Comparison of ENCODE assay signal across 1 cellular context in the genomic region with DNA sequence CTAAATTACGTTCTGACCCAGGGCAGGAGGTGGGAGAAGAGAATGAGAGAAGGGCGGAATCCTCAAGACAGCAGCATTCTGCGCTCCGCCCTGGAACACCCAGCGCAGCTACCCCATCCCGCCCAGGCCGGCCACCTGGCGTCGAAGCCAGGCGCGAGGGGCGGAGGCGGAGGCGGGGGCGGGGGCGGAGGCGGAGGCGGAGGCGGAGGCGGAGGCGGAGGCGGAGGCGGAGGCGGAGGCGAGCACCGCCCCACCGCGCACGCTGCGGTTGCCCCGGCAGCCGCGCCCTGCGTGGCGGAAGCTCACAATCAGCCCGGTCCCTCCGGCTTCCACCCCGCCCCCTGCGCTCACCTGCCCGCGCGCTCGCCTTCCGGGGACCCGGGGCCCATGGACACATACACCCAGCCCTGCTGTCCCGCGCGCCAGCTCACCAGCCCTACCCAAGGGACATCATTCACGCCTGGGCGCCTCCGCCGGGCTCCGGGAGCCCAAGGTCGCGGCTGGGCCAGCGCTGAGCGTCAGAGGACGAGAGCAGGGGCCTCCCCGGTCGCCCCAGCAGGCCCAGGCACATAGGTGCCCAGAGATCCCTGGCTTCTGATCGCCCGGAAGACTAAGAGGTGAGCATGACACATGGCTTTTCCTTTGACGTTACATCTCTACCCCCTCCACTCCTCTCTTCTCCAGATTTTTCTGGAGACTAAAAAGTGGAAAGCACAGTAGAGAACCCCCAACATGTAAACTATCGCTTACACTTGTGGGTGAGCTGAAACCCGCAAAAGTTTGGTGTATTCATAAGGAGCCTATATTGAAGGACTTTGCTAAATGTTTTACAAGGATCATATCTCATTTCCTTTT.
A peak's percentile ranks its signal among the peaks of the same experiment; 100 is the strongest.
TF ChIP-seq lines count a peak whose summit lies in the region.

A gene (plus strand): TSS at position 271 of the 855 bp plus-strand sequence. CDS start 3,315 bp downstream, outside the sequence.

TF ChIP-seq in HepG2, 621 proteins besides CTCF, POLR2A, EP300 and RAD21 (continued from another document and continues in another):
- TF ChIP-seq, protein P1, sequence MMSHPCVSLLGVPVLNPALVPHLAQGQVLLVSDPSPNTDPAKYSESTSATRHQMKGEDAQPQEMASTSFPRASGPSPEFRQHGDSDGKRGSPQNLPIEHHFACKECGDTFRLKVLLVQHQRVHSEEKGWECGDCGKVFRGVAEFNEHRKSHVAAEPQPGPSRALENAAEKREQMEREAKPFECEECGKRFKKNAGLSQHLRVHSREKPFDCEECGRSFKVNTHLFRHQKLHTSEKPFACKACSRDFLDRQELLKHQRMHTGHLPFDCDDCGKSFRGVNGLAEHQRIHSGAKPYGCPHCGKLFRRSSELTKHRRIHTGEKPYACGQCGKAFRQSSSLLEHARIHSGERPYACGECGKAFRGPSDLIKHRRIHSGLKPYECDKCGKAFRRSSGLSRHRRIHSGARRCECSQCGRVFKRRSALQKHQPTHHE (CRISPR knock-in tag; IDR thresholded peaks at IDR 0.05; ENCODE audit: borderline replicate concordance), result no peak; the same call in 1 of the 2 replicates
- TF ChIP-seq ZBTB7A (CRISPR knock-in tag; IDR thresholded peaks at IDR 0.05), result no peak; the same call in 1 of the 2 replicates
- TF ChIP-seq WIZ (CRISPR knock-in tag; IDR thresholded peaks at IDR 0.05), result 0 out of 2 replicates have a peak, but pooled peaks have one; percentile 62
- peak; percentile 74; the same call in 1 of the 2 replicates for TF ChIP-seq IRX3 (CRISPR knock-in tag; IDR thresholded peaks at IDR 0.05; ENCODE audit: borderline replicate concordance, low read depth)
- no peak; the same call in 1 of the 2 replicates for TF ChIP-seq KLF11 (CRISPR knock-in tag; IDR thresholded peaks at IDR 0.05)
- TF ChIP-seq NFYC (CRISPR knock-in tag; IDR thresholded peaks at IDR 0.05), result 0 out of 2 replicates have a peak, but pooled peaks have one; percentile 29
- peak; percentile 88 for TF ChIP-seq THAP11 (CRISPR knock-in tag; IDR thresholded peaks at IDR 0.05)
- TF ChIP-seq ZNF607 (CRISPR knock-in tag; IDR thresholded peaks at IDR 0.05; ENCODE audit: borderline replicate concordance), result peak; percentile 95
- no peak; the same call in 1 of the 2 replicates for TF ChIP-seq ZFP37 (CRISPR knock-in tag; IDR thresholded peaks at IDR 0.05; ENCODE audit: borderline replicate concordance)
- peak; percentile 96 for TF ChIP-seq ZMYM4 (CRISPR knock-in tag; IDR thresholded peaks at IDR 0.05)
- TF ChIP-seq CCDC6 (CRISPR knock-in tag; IDR thresholded peaks at IDR 0.05), result peak; percentile 84; the same call in 1 of the 2 replicates
- TF ChIP-seq, protein P2, sequence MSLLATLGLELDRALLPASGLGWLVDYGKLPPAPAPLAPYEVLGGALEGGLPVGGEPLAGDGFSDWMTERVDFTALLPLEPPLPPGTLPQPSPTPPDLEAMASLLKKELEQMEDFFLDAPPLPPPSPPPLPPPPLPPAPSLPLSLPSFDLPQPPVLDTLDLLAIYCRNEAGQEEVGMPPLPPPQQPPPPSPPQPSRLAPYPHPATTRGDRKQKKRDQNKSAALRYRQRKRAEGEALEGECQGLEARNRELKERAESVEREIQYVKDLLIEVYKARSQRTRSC (CRISPR knock-in tag; IDR thresholded peaks at IDR 0.05; ENCODE audit: low read depth), result peak; percentile 90; the same call in 1 of the 2 replicates
- TF ChIP-seq RFX3 (CRISPR knock-in tag; IDR thresholded peaks at IDR 0.05), result peak; percentile 74
- TF ChIP-seq ZMAT3 (CRISPR knock-in tag; conservative IDR thresholded peaks at IDR 0.05), result peak; percentile 74
- TF ChIP-seq CREB1 (IDR thresholded peaks at IDR 0.05), result no peak
- TF ChIP-seq CREB1 (CRISPR knock-in tag; IDR thresholded peaks at IDR 0.05), result no peak
- TF ChIP-seq, protein P3, sequence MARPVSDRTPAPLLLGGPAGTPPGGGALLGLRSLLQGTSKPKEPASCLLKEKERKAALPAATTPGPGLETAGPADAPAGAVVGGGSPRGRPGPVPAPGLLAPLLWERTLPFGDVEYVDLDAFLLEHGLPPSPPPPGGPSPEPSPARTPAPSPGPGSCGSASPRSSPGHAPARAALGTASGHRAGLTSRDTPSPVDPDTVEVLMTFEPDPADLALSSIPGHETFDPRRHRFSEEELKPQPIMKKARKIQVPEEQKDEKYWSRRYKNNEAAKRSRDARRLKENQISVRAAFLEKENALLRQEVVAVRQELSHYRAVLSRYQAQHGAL (CRISPR knock-in tag; IDR thresholded peaks at IDR 0.05; ENCODE audit: not compliant biosample characterization), result no peak
- TF ChIP-seq REL (CRISPR knock-in tag; conservative IDR thresholded peaks at IDR 0.05), result peak; percentile 94; the same call in 1 of the 2 replicates
- TF ChIP-seq KAT8 (CRISPR knock-in tag; IDR thresholded peaks at IDR 0.05), result peak; percentile 97
- TF ChIP-seq NR2C2 (CRISPR knock-in tag; IDR thresholded peaks at IDR 0.05; ENCODE audit: borderline replicate concordance), result peak; percentile 58
- TF ChIP-seq ZNF33B (CRISPR knock-in tag; IDR thresholded peaks at IDR 0.05), result peak; percentile 67; the same call in 1 of the 2 replicates
- no peak; the same call in 1 of the 2 replicates for TF ChIP-seq JUND (CRISPR knock-in tag; IDR thresholded peaks at IDR 0.05)
- TF ChIP-seq, protein P4, sequence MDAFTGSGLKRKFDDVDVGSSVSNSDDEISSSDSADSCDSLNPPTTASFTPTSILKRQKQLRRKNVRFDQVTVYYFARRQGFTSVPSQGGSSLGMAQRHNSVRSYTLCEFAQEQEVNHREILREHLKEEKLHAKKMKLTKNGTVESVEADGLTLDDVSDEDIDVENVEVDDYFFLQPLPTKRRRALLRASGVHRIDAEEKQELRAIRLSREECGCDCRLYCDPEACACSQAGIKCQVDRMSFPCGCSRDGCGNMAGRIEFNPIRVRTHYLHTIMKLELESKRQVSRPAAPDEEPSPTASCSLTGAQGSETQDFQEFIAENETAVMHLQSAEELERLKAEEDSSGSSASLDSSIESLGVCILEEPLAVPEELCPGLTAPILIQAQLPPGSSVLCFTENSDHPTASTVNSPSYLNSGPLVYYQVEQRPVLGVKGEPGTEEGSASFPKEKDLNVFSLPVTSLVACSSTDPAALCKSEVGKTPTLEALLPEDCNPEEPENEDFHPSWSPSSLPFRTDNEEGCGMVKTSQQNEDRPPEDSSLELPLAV (CRISPR knock-in tag; conservative IDR thresholded peaks at IDR 0.05; ENCODE audit: low read depth), result peak; percentile 28; the same call in 1 of the 2 replicates
- TF ChIP-seq, protein P5, sequence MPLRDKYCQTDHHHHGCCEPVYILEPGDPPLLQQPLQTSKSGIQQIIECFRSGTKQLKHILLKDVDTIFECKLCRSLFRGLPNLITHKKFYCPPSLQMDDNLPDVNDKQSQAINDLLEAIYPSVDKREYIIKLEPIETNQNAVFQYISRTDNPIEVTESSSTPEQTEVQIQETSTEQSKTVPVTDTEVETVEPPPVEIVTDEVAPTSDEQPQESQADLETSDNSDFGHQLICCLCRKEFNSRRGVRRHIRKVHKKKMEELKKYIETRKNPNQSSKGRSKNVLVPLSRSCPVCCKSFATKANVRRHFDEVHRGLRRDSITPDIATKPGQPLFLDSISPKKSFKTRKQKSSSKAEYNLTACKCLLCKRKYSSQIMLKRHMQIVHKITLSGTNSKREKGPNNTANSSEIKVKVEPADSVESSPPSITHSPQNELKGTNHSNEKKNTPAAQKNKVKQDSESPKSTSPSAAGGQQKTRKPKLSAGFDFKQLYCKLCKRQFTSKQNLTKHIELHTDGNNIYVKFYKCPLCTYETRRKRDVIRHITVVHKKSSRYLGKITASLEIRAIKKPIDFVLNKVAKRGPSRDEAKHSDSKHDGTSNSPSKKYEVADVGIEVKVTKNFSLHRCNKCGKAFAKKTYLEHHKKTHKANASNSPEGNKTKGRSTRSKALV (CRISPR knock-in tag; IDR thresholded peaks at IDR 0.05), result peak; percentile 98
- peak; percentile 83 for TF ChIP-seq NKX3-1 (CRISPR knock-in tag; IDR thresholded peaks at IDR 0.05)
- TF ChIP-seq, protein P6, sequence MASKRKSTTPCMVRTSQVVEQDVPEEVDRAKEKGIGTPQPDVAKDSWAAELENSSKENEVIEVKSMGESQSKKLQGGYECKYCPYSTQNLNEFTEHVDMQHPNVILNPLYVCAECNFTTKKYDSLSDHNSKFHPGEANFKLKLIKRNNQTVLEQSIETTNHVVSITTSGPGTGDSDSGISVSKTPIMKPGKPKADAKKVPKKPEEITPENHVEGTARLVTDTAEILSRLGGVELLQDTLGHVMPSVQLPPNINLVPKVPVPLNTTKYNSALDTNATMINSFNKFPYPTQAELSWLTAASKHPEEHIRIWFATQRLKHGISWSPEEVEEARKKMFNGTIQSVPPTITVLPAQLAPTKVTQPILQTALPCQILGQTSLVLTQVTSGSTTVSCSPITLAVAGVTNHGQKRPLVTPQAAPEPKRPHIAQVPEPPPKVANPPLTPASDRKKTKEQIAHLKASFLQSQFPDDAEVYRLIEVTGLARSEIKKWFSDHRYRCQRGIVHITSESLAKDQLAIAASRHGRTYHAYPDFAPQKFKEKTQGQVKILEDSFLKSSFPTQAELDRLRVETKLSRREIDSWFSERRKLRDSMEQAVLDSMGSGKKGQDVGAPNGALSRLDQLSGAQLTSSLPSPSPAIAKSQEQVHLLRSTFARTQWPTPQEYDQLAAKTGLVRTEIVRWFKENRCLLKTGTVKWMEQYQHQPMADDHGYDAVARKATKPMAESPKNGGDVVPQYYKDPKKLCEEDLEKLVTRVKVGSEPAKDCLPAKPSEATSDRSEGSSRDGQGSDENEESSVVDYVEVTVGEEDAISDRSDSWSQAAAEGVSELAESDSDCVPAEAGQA (IDR thresholded peaks at IDR 0.05; ENCODE audit: low read depth), result peak; percentile 60; the same call in 1 of the 2 replicates
- TF ChIP-seq, protein P6 (CRISPR knock-in tag; IDR thresholded peaks at IDR 0.05; ENCODE audit: borderline replicate concordance), result no peak
- peak; percentile 46; the same call in 1 of the 2 replicates for TF ChIP-seq ZNF12 (CRISPR knock-in tag; IDR thresholded peaks at IDR 0.05)
- TF ChIP-seq, protein P7, sequence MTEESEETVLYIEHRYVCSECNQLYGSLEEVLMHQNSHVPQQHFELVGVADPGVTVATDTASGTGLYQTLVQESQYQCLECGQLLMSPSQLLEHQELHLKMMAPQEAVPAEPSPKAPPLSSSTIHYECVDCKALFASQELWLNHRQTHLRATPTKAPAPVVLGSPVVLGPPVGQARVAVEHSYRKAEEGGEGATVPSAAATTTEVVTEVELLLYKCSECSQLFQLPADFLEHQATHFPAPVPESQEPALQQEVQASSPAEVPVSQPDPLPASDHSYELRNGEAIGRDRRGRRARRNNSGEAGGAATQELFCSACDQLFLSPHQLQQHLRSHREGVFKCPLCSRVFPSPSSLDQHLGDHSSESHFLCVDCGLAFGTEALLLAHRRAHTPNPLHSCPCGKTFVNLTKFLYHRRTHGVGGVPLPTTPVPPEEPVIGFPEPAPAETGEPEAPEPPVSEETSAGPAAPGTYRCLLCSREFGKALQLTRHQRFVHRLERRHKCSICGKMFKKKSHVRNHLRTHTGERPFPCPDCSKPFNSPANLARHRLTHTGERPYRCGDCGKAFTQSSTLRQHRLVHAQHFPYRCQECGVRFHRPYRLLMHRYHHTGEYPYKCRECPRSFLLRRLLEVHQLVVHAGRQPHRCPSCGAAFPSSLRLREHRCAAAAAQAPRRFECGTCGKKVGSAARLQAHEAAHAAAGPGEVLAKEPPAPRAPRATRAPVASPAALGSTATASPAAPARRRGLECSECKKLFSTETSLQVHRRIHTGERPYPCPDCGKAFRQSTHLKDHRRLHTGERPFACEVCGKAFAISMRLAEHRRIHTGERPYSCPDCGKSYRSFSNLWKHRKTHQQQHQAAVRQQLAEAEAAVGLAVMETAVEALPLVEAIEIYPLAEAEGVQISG (CRISPR knock-in tag; IDR thresholded peaks at IDR 0.05), result peak; percentile 93
- TF ChIP-seq, protein P8, sequence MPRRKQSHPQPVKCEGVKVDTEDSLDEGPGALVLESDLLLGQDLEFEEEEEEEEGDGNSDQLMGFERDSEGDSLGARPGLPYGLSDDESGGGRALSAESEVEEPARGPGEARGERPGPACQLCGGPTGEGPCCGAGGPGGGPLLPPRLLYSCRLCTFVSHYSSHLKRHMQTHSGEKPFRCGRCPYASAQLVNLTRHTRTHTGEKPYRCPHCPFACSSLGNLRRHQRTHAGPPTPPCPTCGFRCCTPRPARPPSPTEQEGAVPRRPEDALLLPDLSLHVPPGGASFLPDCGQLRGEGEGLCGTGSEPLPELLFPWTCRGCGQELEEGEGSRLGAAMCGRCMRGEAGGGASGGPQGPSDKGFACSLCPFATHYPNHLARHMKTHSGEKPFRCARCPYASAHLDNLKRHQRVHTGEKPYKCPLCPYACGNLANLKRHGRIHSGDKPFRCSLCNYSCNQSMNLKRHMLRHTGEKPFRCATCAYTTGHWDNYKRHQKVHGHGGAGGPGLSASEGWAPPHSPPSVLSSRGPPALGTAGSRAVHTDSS (CRISPR knock-in tag; conservative IDR thresholded peaks at IDR 0.05), result no peak
- TF ChIP-seq FOXA3 (CRISPR knock-in tag; IDR thresholded peaks at IDR 0.05), result peak; percentile 64
- peak; percentile 75; the same call in 1 of the 2 replicates for TF ChIP-seq ZBTB3 (CRISPR knock-in tag; IDR thresholded peaks at IDR 0.05; ENCODE audit: borderline replicate concordance, low read depth)
- peak; percentile 89 for TF ChIP-seq RXRA (CRISPR knock-in tag; IDR thresholded peaks at IDR 0.05)
- peak; percentile 83; the same call in 1 of the 2 replicates for TF ChIP-seq MAZ (IDR thresholded peaks at IDR 0.05; ENCODE audit: borderline replicate concordance, low read depth, low read length)
- peak; percentile 66; the same call in 1 of the 2 replicates for TF ChIP-seq MAZ (CRISPR knock-in tag; IDR thresholded peaks at IDR 0.05; ENCODE audit: low read depth)
- TF ChIP-seq, protein P9, sequence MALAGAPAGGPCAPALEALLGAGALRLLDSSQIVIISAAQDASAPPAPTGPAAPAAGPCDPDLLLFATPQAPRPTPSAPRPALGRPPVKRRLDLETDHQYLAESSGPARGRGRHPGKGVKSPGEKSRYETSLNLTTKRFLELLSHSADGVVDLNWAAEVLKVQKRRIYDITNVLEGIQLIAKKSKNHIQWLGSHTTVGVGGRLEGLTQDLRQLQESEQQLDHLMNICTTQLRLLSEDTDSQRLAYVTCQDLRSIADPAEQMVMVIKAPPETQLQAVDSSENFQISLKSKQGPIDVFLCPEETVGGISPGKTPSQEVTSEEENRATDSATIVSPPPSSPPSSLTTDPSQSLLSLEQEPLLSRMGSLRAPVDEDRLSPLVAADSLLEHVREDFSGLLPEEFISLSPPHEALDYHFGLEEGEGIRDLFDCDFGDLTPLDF (CRISPR knock-in tag; IDR thresholded peaks at IDR 0.05), result peak; percentile 72
- peak; percentile 86 for TF ChIP-seq CBX1 (IDR thresholded peaks at IDR 0.05; ENCODE audit: low read depth)
- TF ChIP-seq HNF4G (IDR thresholded peaks at IDR 0.05; ENCODE audit: borderline replicate concordance, low read depth, low read length), result no peak
- no peak for TF ChIP-seq HNF4G (CRISPR knock-in tag; IDR thresholded peaks at IDR 0.05; ENCODE audit: borderline replicate concordance, low read depth)
